8 cellular contexts compared by ENCODE assay signal in the genomic region with DNA sequence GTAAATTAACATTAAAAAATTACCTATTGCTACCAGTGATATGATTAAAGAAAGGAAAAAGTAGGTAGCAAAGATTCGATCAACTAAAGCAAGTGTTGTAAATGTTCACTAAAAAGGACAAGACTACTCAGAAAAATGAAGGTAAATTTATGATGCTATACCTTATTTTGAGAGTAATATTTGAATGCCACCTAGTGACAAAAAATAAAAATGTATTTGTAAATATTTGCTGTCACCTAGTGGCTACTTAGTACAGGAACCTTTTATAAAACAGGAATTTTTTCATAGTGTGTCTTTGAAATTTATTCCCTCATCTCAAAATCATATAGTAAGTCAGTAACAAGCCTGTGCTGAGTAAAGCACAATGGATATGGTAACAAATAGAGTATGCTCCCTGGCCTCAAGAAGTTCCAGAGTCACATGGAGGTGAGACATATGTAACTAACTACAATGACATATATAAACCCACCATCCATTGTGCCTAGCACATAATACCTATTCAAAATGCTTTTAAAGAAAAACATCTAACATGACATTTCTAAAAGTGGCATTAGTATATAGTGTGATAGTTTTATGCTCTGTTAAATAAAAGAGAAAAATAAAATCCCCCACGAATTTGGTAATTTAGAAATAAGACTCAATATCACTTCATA.
DNase-seq lines count a peak whose midpoint lies in the region; ATAC-seq and TF ChIP-seq lines count a peak whose summit lies in the region.

No MANE protein-coding gene starts in this region.

- no peaks in the 10 kb centered on the region for H3K79me2 ChIP-seq in OCI-LY7 (ENCODE audit: insufficient read depth, low read depth, low read length)

- no peaks in the 10 kb centered on the region for H3K9me3 Mint-ChIP-seq in activated CD8-positive, alpha-beta memory T cell treated with anti-CD3 and anti-CD28 coated beads, Interleukin-2, amount 10 ng/mL, durations not matched to agents 7 days and 5 days (ENCODE audit: low read depth)

- no TSS peak for BruUV-seq in IMR-90 (replicated peaks; lab: Mats Ljungman, UMichigan)
- BruUV-seq in OCI-LY7 (replicated peaks; lab: Mats Ljungman, UMichigan): no TSS peak

- no peak overlapping the region for H4K5ac ChIP-seq in IMR-90 (ENCODE audit: low read depth, low read length)

- H3K79me1 ChIP-seq in IMR-90 (ENCODE audit: low read depth in 1 of 2, low read length in 2 of 2): peaks cover 0 to under 1% of the 10 kb centered on the region in 2 experiments; a peak in 1 of 4 replicates

- H3K9me3 ChIP-seq in IMR-90 (ENCODE audit: control insufficient read depth, insufficient read depth, low read length): no peaks in the 10 kb centered on the region
- no peaks in the 10 kb centered on the region for H3K9me3 ChIP-seq in OCI-LY7 (ENCODE audit: low read length)

- dilution Hi-C loops in IMR-90 (cut with HindIII; ENCODE audit: low sequenced_read_pairs, unreplicated experiment): no loop called here

- POLR2A ChIA-PET in IMR-90 (lab: Charles Lee; ENCODE audit: unreplicated experiment) (interaction anchor here (0.6 kb wide), 1 partner anchor 327 kb away, joined by 10 read pairs; no protein-coding TSS in a partner anchor), OCI-LY7 (lab: Charles Lee) (no interaction called here)

- H4K91ac ChIP-seq in IMR-90 (ENCODE audit: insufficient read depth, low read depth, low read length): no peak overlapping the region

- no CpG with 5 or more reads among the region's 2 CpGs for WGBS in IMR-90 (ENCODE audit: extremely low coverage in 2 of 2, insufficient read length in 1 of 2), 2 experiments

- H3K27ac ChIP-seq in IMR-90 (ENCODE audit: insufficient read depth, low read length) (no peak overlapping the region), OCI-LY7 (ENCODE audit: low read depth, low read length, poor library complexity, severe bottlenecking) (no peak overlapping the region)

- H2AK5ac ChIP-seq in IMR-90 (ENCODE audit: low read depth, low read length): no peak overlapping the region

- TF ChIP-seq CTCF in IMR-90 (conservative IDR thresholded peaks at IDR 0.05; ENCODE audit: low read depth, low read length): peak; percentile 59
- TF ChIP-seq CTCF in OCI-LY7 (conservative IDR thresholded peaks at IDR 0.05; ENCODE audit: low read length): peak; percentile 90
- TF ChIP-seq CTCF in fibroblast of pulmonary artery (IDR thresholded peaks at IDR 0.05; ENCODE audit: low read length, missing control alignments): peak; percentile 67

- intact Hi-C loops in IMR-90 (cut with micrococcal nuclease): no loop called here
- intact Hi-C loops in OCI-LY7 (cut with micrococcal nuclease; ENCODE audit: unreplicated experiment): loop anchor here (5.0 kb wide), 1 partner anchor 541 kb away; no protein-coding TSS in a partner anchor

- no peaks in the 10 kb centered on the region for H3K9me1 ChIP-seq in IMR-90 (ENCODE audit: insufficient read depth, low read length)

- no peak overlapping the region for H3K18ac ChIP-seq in IMR-90 (ENCODE audit: low read depth, low read length)

- TF ChIP-seq POLR2A in IMR-90 (IDR thresholded peaks at IDR 0.05; ENCODE audit: low read depth, low read length): no peak

- peaks cover 6% of the 10 kb centered on the region for H3K36me3 Mint-ChIP-seq in activated CD8-positive, alpha-beta memory T cell treated with anti-CD3 and anti-CD28 coated beads, Interleukin-2, amount 10 ng/mL, durations not matched to agents 7 days and 5 days

- no peak overlapping the region for H3K9ac ChIP-seq in IMR-90 (ENCODE audit: low read depth, low read length)

- H2AFZ ChIP-seq in IMR-90 (replicated peaks; ENCODE audit: low read length, poor library complexity) (no peak overlapping the region), OCI-LY7 (ENCODE audit: low read length) (no peak overlapping the region)

- no peak overlapping the region for H2BK20ac ChIP-seq in IMR-90 (ENCODE audit: low read depth, low read length)

- peak; percentile 47 for ATAC-seq in activated CD8-positive, alpha-beta memory T cell treated with anti-CD3 and anti-CD28 coated beads, Interleukin-2, amount 10 ng/mL, durations not matched to agents 7 days and 5 days
- ATAC-seq in IMR-90 (ENCODE audit: low read depth) (no peak), HG03457 (IDR thresholded peaks at IDR 0.05; ENCODE audit: unreplicated experiment) (no peak)

- no peak overlapping the region for H2BK15ac ChIP-seq in IMR-90 (ENCODE audit: low read depth, low read length)

- TF ChIP-seq RAD21 in IMR-90 (IDR thresholded peaks at IDR 0.05; ENCODE audit: low read length): peak; percentile 43; the same call in 1 of the 2 replicates

- no peak overlapping the region for H2BK120ac ChIP-seq in IMR-90 (ENCODE audit: low read depth, low read length)

- no peak overlapping the region for H3K14ac ChIP-seq in IMR-90 (replicated peaks; ENCODE audit: low read depth, low read length)

- 0 out of 2 replicates have a peak, but pooled peaks cover 2% of the 10 kb centered on the region for H3K36me3 ChIP-seq in IMR-90 (ENCODE audit: control insufficient read depth, insufficient read depth, low read length)
- H3K36me3 ChIP-seq in OCI-LY7 (ENCODE audit: insufficient read depth, low read length): peaks cover 10% of the 10 kb centered on the region; the same call in 1 of the 2 replicates

- no peak overlapping the region for H2AK9ac ChIP-seq in IMR-90 (replicated peaks; ENCODE audit: low read depth, low read length, poor library complexity)

- no peak overlapping the region for H3K23ac ChIP-seq in IMR-90 (ENCODE audit: low read depth, low read length)

- H3K27ac Mint-ChIP-seq in activated CD8-positive, alpha-beta memory T cell treated with anti-CD3 and anti-CD28 coated beads, Interleukin-2, amount 10 ng/mL, durations not matched to agents 7 days and 5 days: no peak overlapping the region

- no peak overlapping the region for H3K4ac ChIP-seq in IMR-90 (ENCODE audit: low read depth, low read length)

- in situ Hi-C loops in IMR-90 (cut with MboI; ENCODE audit: low sequenced_read_pairs): no loop called here

- no peaks in the 10 kb centered on the region for H4K20me1 ChIP-seq in IMR-90 (ENCODE audit: insufficient read depth, low read length)
- H4K20me1 ChIP-seq in OCI-LY7 (ENCODE audit: insufficient read depth, low read length): no peaks in the 10 kb centered on the region

- CTCF ChIA-PET in activated CD8-positive, alpha-beta memory T cell treated with anti-CD3 and anti-CD28 coated beads, Interleukin-2, amount 10 ng/mL, durations not matched to agents 7 days and 5 days (lab: Charles Lee): interaction anchor here (0.9 to 1.2 kb wide), 3 partner anchors 183 to 542 kb away, joined by 3 to 4 read pairs (median 3); no protein-coding TSS in a partner anchor
- CTCF ChIA-PET in IMR-90 (lab: Yijun Ruan, JAX) (interaction anchor here (0.7 to 0.8 kb wide), 2 partner anchors 25 to 551 kb away, joined by 3 to 4 read pairs; no protein-coding TSS in a partner anchor), OCI-LY7 (lab: Charles Lee; ENCODE audit: unreplicated experiment) (no interaction called here)

- no peaks in the 10 kb centered on the region for H3K27me3 Mint-ChIP-seq in activated CD8-positive, alpha-beta memory T cell treated with anti-CD3 and anti-CD28 coated beads, Interleukin-2, amount 10 ng/mL, durations not matched to agents 7 days and 5 days

- H3K4me1 Mint-ChIP-seq in activated CD8-positive, alpha-beta memory T cell treated with anti-CD3 and anti-CD28 coated beads, Interleukin-2, amount 10 ng/mL, durations not matched to agents 7 days and 5 days: no peaks in the 10 kb centered on the region

- H3K4me3 ChIP-seq in IMR-90 (ENCODE audit: insufficient read depth, low read depth, low read length) (no peak overlapping the region), OCI-LY7 (ENCODE audit: low read depth, low read length, poor library complexity, severe bottlenecking) (no peak overlapping the region), fibroblast of pulmonary artery (replicated peaks; ENCODE audit: low read depth, low read length) (no peak overlapping the region)

- H3K27me3 ChIP-seq in IMR-90 (ENCODE audit: control insufficient read depth, insufficient read depth, low read length): no peaks in the 10 kb centered on the region

- no peaks in the 10 kb centered on the region for H3K4me1 ChIP-seq in IMR-90 (ENCODE audit: control insufficient read depth, insufficient read depth, low read length)
- H3K4me1 ChIP-seq in OCI-LY7 (ENCODE audit: insufficient read depth, low read length, poor library complexity, severe bottlenecking): no peaks in the 10 kb centered on the region

- H4K8ac ChIP-seq in IMR-90 (ENCODE audit: low read depth in 2 of 2, low read length in 2 of 2): no peak overlapping the region

- no peak for DNase-seq in activated CD8-positive, alpha-beta memory T cell treated with anti-CD3 and anti-CD28 coated beads, Interleukin-2, amount 10 ng/mL, durations not matched to agents 7 days and 5 days
- no peak for DNase-seq in activated CD8-positive, alpha-beta memory T cell treated with anti-CD3 and anti-CD28 coated beads, Interleukin-2, amount 50 U/mL, for 48 hours
- DNase-seq in IMR-90 (peak; percentile 3), OCI-LY7 (ENCODE audit: low spot score) (peak; percentile 31), fibroblast of pulmonary artery (ENCODE audit: low read depth) (peak; percentile 50), Ammon's horn (ENCODE audit: low spot score) (no peak)
- DNase-seq in activated CD4-positive, CD25-positive, alpha-beta regulatory T cell (lab: John Stamatoyannopoulos, UW): no peak

- no peak overlapping the region for H3K4me3 Mint-ChIP-seq in activated CD8-positive, alpha-beta memory T cell treated with anti-CD3 and anti-CD28 coated beads, Interleukin-2, amount 10 ng/mL, durations not matched to agents 7 days and 5 days

- no peak overlapping the region for H3K56ac ChIP-seq in IMR-90 (ENCODE audit: extremely low read depth, insufficient read depth, low read length)

- no peak overlapping the region for H2BK5ac ChIP-seq in IMR-90 (ENCODE audit: low read depth, low read length, poor library complexity, severe bottlenecking)

- H3K4me2 ChIP-seq in IMR-90 (ENCODE audit: low read depth, low read length): no peak overlapping the region
- H3K4me2 ChIP-seq in OCI-LY7 (ENCODE audit: low read length): no peak overlapping the region

- no peaks in the 10 kb centered on the region for H3K9me2 ChIP-seq in OCI-LY7 (ENCODE audit: insufficient read depth, low read length)

TF ChIP-seq in IMR-90, 13 proteins besides CTCF, POLR2A, EP300 and RAD21 (continues in another document):
- TF ChIP-seq CEBPB (IDR thresholded peaks at IDR 0.05; ENCODE audit: low read depth, low read length) (no peak), MXI1 (IDR thresholded peaks at IDR 0.05; ENCODE audit: borderline replicate concordance, low read depth, low read length) (no peak), NFE2L2 (IDR thresholded peaks at IDR 0.05; ENCODE audit: low read depth, low read length) (no peak), SMC3 (IDR thresholded peaks at IDR 0.05; ENCODE audit: low read depth, low read length) (peak; percentile 39; the same call in 1 of the 2 replicates)

Comparison
In these comparisons a context has a peak if more than half of its experiments do, and no peak if none do; other contexts are left out.
1. DNase-seq: peak in IMR-90 (single experiment), OCI-LY7 (single experiment) and fibroblast of pulmonary artery (single experiment); none in activated CD8-positive, alpha-beta memory T cell treated with anti-CD3 and anti-CD28 coated beads, Interleukin-2, amount 10 ng/mL, durations not matched to agents 7 days and 5 days (single experiment), activated CD8-positive, alpha-beta memory T cell treated with anti-CD3 and anti-CD28 coated beads, Interleukin-2, amount 50 U/mL, for 48 hours (single experiment), activated CD4-positive, CD25-positive, alpha-beta regulatory T cell (0 of 4) and Ammon's horn (single experiment).
2. Peak in every context shown above with its lines, with median percentiles within 50 percentile points of each other: CTCF ChIP-seq.